1 cellular context compared by ENCODE assay signal in the genomic region with DNA sequence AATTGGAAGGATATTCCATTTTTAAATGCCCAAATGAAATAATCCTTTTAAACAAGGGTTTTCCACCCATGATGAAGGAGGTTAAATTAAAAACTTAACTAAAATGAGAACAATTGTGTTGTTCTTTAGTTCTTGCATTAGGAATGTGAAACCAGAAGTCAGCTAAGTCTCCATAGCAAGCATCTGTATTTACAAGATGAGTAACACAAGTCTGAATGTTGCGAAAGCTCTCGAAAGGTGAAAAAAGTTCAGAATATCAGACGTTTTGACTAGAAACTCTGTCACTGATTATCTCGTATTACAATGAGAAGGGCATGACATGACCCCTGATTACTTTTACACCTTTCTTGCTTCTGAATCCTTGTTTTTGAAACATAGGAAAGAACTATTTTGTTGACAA.
TF ChIP-seq lines count a peak whose summit lies in the region.

No MANE protein-coding gene starts in this region.

TF ChIP-seq in HepG2, 621 proteins besides CTCF, POLR2A, EP300 and RAD21 (continued from another document):
- TF ChIP-seq, protein P1, sequence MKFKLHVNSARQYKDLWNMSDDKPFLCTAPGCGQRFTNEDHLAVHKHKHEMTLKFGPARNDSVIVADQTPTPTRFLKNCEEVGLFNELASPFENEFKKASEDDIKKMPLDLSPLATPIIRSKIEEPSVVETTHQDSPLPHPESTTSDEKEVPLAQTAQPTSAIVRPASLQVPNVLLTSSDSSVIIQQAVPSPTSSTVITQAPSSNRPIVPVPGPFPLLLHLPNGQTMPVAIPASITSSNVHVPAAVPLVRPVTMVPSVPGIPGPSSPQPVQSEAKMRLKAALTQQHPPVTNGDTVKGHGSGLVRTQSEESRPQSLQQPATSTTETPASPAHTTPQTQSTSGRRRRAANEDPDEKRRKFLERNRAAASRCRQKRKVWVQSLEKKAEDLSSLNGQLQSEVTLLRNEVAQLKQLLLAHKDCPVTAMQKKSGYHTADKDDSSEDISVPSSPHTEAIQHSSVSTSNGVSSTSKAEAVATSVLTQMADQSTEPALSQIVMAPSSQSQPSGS (CRISPR knock-in tag; IDR thresholded peaks at IDR 0.05) = no peak
- TF ChIP-seq, protein P2, sequence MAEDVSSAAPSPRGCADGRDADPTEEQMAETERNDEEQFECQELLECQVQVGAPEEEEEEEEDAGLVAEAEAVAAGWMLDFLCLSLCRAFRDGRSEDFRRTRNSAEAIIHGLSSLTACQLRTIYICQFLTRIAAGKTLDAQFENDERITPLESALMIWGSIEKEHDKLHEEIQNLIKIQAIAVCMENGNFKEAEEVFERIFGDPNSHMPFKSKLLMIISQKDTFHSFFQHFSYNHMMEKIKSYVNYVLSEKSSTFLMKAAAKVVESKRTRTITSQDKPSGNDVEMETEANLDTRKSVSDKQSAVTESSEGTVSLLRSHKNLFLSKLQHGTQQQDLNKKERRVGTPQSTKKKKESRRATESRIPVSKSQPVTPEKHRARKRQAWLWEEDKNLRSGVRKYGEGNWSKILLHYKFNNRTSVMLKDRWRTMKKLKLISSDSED (CRISPR knock-in tag; IDR thresholded peaks at IDR 0.05) = no peak
- TF ChIP-seq GABPA (IDR thresholded peaks at IDR 0.05; ENCODE audit: low read depth, low read length) = no peak
- TF ChIP-seq GABPA (CRISPR knock-in tag; IDR thresholded peaks at IDR 0.05; ENCODE audit: low read depth) = no peak
- no peak for TF ChIP-seq ZNF879 (CRISPR knock-in tag; IDR thresholded peaks at IDR 0.05)
- no peak for TF ChIP-seq PCBP1 (IDR thresholded peaks at IDR 0.05; ENCODE audit: borderline replicate concordance, low read depth, low read length)
- TF ChIP-seq, protein P3, sequence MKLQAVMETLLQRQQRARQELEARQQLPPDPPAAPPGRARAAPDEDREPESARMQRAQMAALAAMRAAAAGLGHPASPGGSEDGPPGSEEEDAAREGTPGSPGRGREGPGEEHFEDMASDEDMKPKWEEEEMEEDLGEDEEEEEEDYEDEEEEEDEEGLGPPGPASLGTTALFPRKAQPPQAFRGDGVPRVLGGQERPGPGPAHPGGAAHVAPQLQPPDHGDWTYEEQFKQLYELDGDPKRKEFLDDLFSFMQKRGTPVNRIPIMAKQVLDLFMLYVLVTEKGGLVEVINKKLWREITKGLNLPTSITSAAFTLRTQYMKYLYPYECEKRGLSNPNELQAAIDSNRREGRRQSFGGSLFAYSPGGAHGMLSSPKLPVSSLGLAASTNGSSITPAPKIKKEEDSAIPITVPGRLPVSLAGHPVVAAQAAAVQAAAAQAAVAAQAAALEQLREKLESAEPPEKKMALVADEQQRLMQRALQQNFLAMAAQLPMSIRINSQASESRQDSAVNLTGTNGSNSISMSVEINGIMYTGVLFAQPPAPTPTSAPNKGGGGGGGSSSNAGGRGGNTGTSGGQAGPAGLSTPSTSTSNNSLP (IDR thresholded peaks at IDR 0.05; ENCODE audit: low read depth, low read length) = no peak
- TF ChIP-seq, protein P4, sequence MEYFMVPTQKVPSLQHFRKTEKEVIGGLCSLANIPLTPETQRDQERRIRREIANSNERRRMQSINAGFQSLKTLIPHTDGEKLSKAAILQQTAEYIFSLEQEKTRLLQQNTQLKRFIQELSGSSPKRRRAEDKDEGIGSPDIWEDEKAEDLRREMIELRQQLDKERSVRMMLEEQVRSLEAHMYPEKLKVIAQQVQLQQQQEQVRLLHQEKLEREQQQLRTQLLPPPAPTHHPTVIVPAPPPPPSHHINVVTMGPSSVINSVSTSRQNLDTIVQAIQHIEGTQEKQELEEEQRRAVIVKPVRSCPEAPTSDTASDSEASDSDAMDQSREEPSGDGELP (IDR thresholded peaks at IDR 0.05; ENCODE audit: borderline replicate concordance, low read depth) = peak; percentile 54; the same call in 1 of the 2 replicates
- no peak for TF ChIP-seq TSC22D2 (CRISPR knock-in tag; IDR thresholded peaks at IDR 0.05; ENCODE audit: borderline replicate concordance)
- TF ChIP-seq, protein P5, sequence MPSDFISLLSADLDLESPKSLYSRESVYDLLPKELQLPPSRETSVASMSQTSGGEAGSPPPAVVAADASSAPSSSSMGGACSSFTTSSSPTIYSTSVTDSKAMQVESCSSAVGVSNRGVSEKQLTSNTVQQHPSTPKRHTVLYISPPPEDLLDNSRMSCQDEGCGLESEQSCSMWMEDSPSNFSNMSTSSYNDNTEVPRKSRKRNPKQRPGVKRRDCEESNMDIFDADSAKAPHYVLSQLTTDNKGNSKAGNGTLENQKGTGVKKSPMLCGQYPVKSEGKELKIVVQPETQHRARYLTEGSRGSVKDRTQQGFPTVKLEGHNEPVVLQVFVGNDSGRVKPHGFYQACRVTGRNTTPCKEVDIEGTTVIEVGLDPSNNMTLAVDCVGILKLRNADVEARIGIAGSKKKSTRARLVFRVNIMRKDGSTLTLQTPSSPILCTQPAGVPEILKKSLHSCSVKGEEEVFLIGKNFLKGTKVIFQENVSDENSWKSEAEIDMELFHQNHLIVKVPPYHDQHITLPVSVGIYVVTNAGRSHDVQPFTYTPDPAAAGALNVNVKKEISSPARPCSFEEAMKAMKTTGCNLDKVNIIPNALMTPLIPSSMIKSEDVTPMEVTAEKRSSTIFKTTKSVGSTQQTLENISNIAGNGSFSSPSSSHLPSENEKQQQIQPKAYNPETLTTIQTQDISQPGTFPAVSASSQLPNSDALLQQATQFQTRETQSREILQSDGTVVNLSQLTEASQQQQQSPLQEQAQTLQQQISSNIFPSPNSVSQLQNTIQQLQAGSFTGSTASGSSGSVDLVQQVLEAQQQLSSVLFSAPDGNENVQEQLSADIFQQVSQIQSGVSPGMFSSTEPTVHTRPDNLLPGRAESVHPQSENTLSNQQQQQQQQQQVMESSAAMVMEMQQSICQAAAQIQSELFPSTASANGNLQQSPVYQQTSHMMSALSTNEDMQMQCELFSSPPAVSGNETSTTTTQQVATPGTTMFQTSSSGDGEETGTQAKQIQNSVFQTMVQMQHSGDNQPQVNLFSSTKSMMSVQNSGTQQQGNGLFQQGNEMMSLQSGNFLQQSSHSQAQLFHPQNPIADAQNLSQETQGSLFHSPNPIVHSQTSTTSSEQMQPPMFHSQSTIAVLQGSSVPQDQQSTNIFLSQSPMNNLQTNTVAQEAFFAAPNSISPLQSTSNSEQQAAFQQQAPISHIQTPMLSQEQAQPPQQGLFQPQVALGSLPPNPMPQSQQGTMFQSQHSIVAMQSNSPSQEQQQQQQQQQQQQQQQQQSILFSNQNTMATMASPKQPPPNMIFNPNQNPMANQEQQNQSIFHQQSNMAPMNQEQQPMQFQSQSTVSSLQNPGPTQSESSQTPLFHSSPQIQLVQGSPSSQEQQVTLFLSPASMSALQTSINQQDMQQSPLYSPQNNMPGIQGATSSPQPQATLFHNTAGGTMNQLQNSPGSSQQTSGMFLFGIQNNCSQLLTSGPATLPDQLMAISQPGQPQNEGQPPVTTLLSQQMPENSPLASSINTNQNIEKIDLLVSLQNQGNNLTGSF (CRISPR knock-in tag; IDR thresholded peaks at IDR 0.05) = no peak
- TF ChIP-seq JUNB (CRISPR knock-in tag; IDR thresholded peaks at IDR 0.05; ENCODE audit: borderline replicate concordance) = no peak
- peak; percentile 90 for TF ChIP-seq CEBPB (IDR thresholded peaks at IDR 0.05; ENCODE audit: borderline replicate concordance, low read depth, low read length)
- no peak for TF ChIP-seq TCF7L2 (IDR thresholded peaks at IDR 0.05; ENCODE audit: low read depth, low read length)
- TF ChIP-seq JARID2 (CRISPR knock-in tag; IDR thresholded peaks at IDR 0.05; ENCODE audit: insufficient replicate concordance) = no peak
- TF ChIP-seq, protein P6, sequence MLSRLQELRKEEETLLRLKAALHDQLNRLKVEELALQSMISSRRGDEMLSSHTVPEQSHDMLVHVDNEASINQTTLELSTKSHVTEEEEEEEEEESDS (CRISPR knock-in tag; IDR thresholded peaks at IDR 0.05; ENCODE audit: borderline replicate concordance) = no peak
- no peak for TF ChIP-seq HHEX (CRISPR knock-in tag; IDR thresholded peaks at IDR 0.05)
- TF ChIP-seq TAF1 (CRISPR knock-in tag; IDR thresholded peaks at IDR 0.05) = no peak
- TF ChIP-seq SKI (IDR thresholded peaks at IDR 0.05; ENCODE audit: partially characterized antibody) = peak; percentile 12
- no peak for TF ChIP-seq ZNF124 (CRISPR knock-in tag; IDR thresholded peaks at IDR 0.05)
- no peak for TF ChIP-seq SIN3A (IDR thresholded peaks at IDR 0.05; ENCODE audit: borderline replicate concordance, low read depth, low read length)
- no peak for TF ChIP-seq TP53 (CRISPR knock-in tag; conservative IDR thresholded peaks at IDR 0.05)
- TF ChIP-seq ZNF644 (CRISPR knock-in tag; IDR thresholded peaks at IDR 0.05; ENCODE audit: low read depth) = no peak
- no peak for TF ChIP-seq ZNF235 (CRISPR knock-in tag; IDR thresholded peaks at IDR 0.05; ENCODE audit: borderline replicate concordance)
- TF ChIP-seq RFX1 (IDR thresholded peaks at IDR 0.05) = no peak
- TF ChIP-seq ZSCAN25 (CRISPR knock-in tag; IDR thresholded peaks at IDR 0.05) = no peak
- TF ChIP-seq SUZ12 (IDR thresholded peaks at IDR 0.05; ENCODE audit: low read depth, low read length) = no peak
- peak; percentile 74 for TF ChIP-seq RARA (CRISPR knock-in tag; IDR thresholded peaks at IDR 0.05)
- peak; percentile 61 for TF ChIP-seq FOXA3 (CRISPR knock-in tag; IDR thresholded peaks at IDR 0.05)
- TF ChIP-seq THYN1 (CRISPR knock-in tag; IDR thresholded peaks at IDR 0.05; ENCODE audit: borderline replicate concordance, low read depth) = no peak
- TF ChIP-seq FOXC1 (CRISPR knock-in tag; IDR thresholded peaks at IDR 0.05; ENCODE audit: borderline replicate concordance) = no peak
- no peak for TF ChIP-seq ZBTB21 (CRISPR knock-in tag; IDR thresholded peaks at IDR 0.05)
- no peak for TF ChIP-seq SNAPC2 (CRISPR knock-in tag; IDR thresholded peaks at IDR 0.05)
- no peak for TF ChIP-seq ZFP90 (CRISPR knock-in tag; IDR thresholded peaks at IDR 0.05; ENCODE audit: borderline replicate concordance)
- TF ChIP-seq HMG20A (CRISPR knock-in tag; IDR thresholded peaks at IDR 0.05; ENCODE audit: borderline replicate concordance) = peak; percentile 33; the same call in 1 of the 2 replicates
- TF ChIP-seq TGIF2 (CRISPR knock-in tag; IDR thresholded peaks at IDR 0.05) = no peak
- TF ChIP-seq ZNF747 (CRISPR knock-in tag; IDR thresholded peaks at IDR 0.05; ENCODE audit: borderline replicate concordance) = no peak
- no peak for TF ChIP-seq ZNF563 (CRISPR knock-in tag; IDR thresholded peaks at IDR 0.05)
- no peak for TF ChIP-seq ADNP (CRISPR knock-in tag; IDR thresholded peaks at IDR 0.05)
- TF ChIP-seq, protein P7, sequence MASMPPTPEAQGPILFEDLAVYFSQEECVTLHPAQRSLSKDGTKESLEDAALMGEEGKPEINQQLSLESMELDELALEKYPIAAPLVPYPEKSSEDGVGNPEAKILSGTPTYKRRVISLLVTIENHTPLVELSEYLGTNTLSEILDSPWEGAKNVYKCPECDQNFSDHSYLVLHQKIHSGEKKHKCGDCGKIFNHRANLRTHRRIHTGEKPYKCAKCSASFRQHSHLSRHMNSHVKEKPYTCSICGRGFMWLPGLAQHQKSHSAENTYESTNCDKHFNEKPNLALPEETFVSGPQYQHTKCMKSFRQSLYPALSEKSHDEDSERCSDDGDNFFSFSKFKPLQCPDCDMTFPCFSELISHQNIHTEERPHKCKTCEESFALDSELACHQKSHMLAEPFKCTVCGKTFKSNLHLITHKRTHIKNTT (CRISPR knock-in tag; IDR thresholded peaks at IDR 0.05) = no peak
- no peak for TF ChIP-seq IKZF1 (IDR thresholded peaks at IDR 0.05)
- no peak for TF ChIP-seq ZNF547 (CRISPR knock-in tag; IDR thresholded peaks at IDR 0.05)
- no peak for TF ChIP-seq ZNF234 (CRISPR knock-in tag; conservative IDR thresholded peaks at IDR 0.05)
- TF ChIP-seq, protein P8, sequence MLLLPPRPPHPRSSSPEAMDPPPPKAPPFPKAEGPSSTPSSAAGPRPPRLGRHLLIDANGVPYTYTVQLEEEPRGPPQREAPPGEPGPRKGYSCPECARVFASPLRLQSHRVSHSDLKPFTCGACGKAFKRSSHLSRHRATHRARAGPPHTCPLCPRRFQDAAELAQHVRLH (CRISPR knock-in tag; IDR thresholded peaks at IDR 0.05; ENCODE audit: borderline replicate concordance, low read depth) = no peak
- TF ChIP-seq EEA1 (CRISPR knock-in tag; IDR thresholded peaks at IDR 0.05; ENCODE audit: borderline replicate concordance) = no peak
- TF ChIP-seq, protein P9, sequence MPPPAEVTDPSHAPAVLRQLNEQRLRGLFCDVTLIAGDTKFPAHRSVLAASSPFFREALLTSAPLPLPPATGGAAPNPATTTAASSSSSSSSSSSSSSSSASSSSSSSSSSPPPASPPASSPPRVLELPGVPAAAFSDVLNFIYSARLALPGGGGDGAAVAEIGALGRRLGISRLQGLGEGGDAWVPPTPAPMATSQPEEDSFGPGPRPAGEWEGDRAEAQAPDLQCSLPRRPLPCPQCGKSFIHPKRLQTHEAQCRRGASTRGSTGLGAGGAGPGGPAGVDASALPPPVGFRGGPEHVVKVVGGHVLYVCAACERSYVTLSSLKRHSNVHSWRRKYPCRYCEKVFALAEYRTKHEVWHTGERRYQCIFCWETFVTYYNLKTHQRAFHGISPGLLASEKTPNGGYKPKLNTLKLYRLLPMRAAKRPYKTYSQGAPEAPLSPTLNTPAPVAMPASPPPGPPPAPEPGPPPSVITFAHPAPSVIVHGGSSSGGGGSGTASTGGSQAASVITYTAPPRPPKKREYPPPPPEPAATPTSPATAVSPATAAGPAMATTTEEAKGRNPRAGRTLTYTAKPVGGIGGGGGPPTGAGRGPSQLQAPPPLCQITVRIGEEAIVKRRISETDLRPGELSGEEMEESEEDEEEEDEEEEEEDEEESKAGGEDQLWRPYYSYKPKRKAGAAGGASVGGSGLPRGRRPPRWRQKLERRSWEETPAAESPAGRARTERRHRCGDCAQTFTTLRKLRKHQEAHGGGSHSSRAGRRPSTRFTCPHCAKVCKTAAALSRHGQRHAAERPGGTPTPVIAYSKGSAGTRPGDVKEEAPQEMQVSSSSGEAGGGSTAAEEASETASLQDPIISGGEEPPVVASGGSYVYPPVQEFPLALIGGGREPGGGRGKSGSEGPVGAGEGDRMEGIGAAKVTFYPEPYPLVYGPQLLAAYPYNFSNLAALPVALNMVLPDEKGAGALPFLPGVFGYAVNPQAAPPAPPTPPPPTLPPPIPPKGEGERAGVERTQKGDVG (CRISPR knock-in tag; IDR thresholded peaks at IDR 0.05; ENCODE audit: borderline replicate concordance) = no peak
